Comparison of ENCODE assay signal across 15 cellular contexts in genomic region chr1:203275656-203276272, GRCh38. TPM values are rescaled to one million over a fixed set of nuclear protein-coding genes. Genes with fewer than 3 reads are reported as not detected.
DNase-seq lines count a peak whose midpoint lies in the region; ATAC-seq and TF ChIP-seq lines count a peak whose summit lies in the region.
"Had no signal": no experiment of that assay in that cellular context is flagged by ENCODE, and none has a peak within 500 bp of the region (broad histone marks: within the 10 kb centered on the region; RNA-seq: fewer than 3 reads in every experiment).

No MANE protein-coding gene starts in this region.

- H3K27ac ChIP-seq in BLaER1 treated with 17β-estradiol and CSF1 and Interleukin-3, amounts not matched to agents 10 nM and 100 nM = peak overlapping the region in 10 of 11 experiments; percentile 7 to 99 (median 80); a peak in 14 of 22 replicates
- peak overlapping the region; percentile 98 for H3K27ac ChIP-seq in OCI-LY1 (ENCODE audit: low read depth, low read length, poor library complexity, severe bottlenecking)
- peak overlapping the region in 2 of 8 donors; percentile 88 to 89 for H3K27ac ChIP-seq in spleen

- no peaks in the 10 kb centered on the region for H3K9me3 ChIP-seq in BLaER1 treated with 17β-estradiol and CSF1 and Interleukin-3, amounts not matched to agents 10 nM and 100 nM (replicated peaks in 1 of 11)
- no peaks in the 10 kb centered on the region for H3K9me3 ChIP-seq in OCI-LY1 (ENCODE audit: low read length)
- H3K9me3 ChIP-seq in spleen = no peaks in the 10 kb centered on the region

- peak overlapping the region; percentile 89 to 98 (median 94); a peak in 21 of 22 replicates for H3K4me2 ChIP-seq in BLaER1 treated with 17β-estradiol and CSF1 and Interleukin-3, amounts not matched to agents 10 nM and 100 nM
- peak overlapping the region; percentile 17; the same call in 1 of the 2 replicates for H3K4me2 ChIP-seq in OCI-LY1 (ENCODE audit: low read length)

- no peak for TF ChIP-seq POLR2A in spleen (IDR thresholded peaks at IDR 0.05)

- no peaks in the 10 kb centered on the region for H3K9me2 ChIP-seq in OCI-LY1 (ENCODE audit: low read depth, low read length)

- H3K4me1 Mint-ChIP-seq in glutamatergic neuron (ENCODE audit: low read depth, unreplicated experiment) = peaks cover 44% of the 10 kb centered on the region

- no peak for DNase-seq in glutamatergic neuron
- DNase-seq in spleen = peak; percentile 51
- DNase-seq in COR-L47 (lab: John Stamatoyannopoulos, UW) = no peak
- DNase-seq in NCI-H187 treated with DMSO at 0.1 percent for 48 hours (lab: John Stamatoyannopoulos, UW) = no peak
- DNase-seq: activated T-cell treated with anti-CD3 and anti-CD28 coated beads for 4 hours, amniotic stem cell, dermis blood vessel endothelial cell, MV-4-11 had no signal

- no peaks in the 10 kb centered on the region for H3K27me3 ChIP-seq in BLaER1 treated with 17β-estradiol and CSF1 and Interleukin-3, amounts not matched to agents 10 nM and 100 nM
- H3K27me3 ChIP-seq in OCI-LY1 (ENCODE audit: insufficient read depth, low read length) (no peaks in the 10 kb centered on the region), spleen (replicated peaks in 1 of 7) (no peaks in the 10 kb centered on the region)

- H3K27me3 Mint-ChIP-seq in glutamatergic neuron (ENCODE audit: unreplicated experiment) = peaks cover 9% of the 10 kb centered on the region

- TF ChIP-seq CTCF in OCI-LY1 (IDR thresholded peaks at IDR 0.05; ENCODE audit: low read length) (no peak), glutamatergic neuron (IDR thresholded peaks at IDR 0.05; ENCODE audit: partially characterized antibody, unreplicated experiment) (no peak), spleen (IDR thresholded peaks at IDR 0.05 in 8 of 11, conservative IDR thresholded peaks at IDR 0.05 in 3 of 11) (no peak)

- intact Hi-C loops in spleen (cut with DNase I; ENCODE audit: low total_unique reads) = no loop called here

- WGBS in spleen, 5 donors = 90 to 97% (median 91%) methylated on average over 11 of the region's 11 CpGs

- H3K36me3 ChIP-seq in BLaER1 treated with 17β-estradiol and CSF1 and Interleukin-3, amounts not matched to agents 10 nM and 100 nM = no peaks in the 10 kb centered on the region
- H3K36me3 ChIP-seq in OCI-LY1 (ENCODE audit: insufficient read depth, low read length) = no peaks in the 10 kb centered on the region
- no peaks in the 10 kb centered on the region for H3K36me3 ChIP-seq in spleen

- H3K4me3 Mint-ChIP-seq in glutamatergic neuron (ENCODE audit: unreplicated experiment) = peak overlapping the region; percentile 67
- H3K4me3 Mint-ChIP-seq: neural crest cell, WTC11 had no signal

- no peaks in the 10 kb centered on the region for H3F3A ChIP-seq in OCI-LY1 (ENCODE audit: insufficient read depth, low read length)

- H3K36me3 Mint-ChIP-seq in glutamatergic neuron (ENCODE audit: unreplicated experiment) = no peaks in the 10 kb centered on the region
- H3K36me3 Mint-ChIP-seq: WTC11 had no signal

- H3K27ac Mint-ChIP-seq in glutamatergic neuron (ENCODE audit: unreplicated experiment) = peak overlapping the region; percentile 88
- H3K27ac Mint-ChIP-seq: WTC11 had no signal

- peaks cover 96 to 100% (median 100%) of the 10 kb centered on the region in 10 experiments for H3K4me1 ChIP-seq in BLaER1 treated with 17β-estradiol and CSF1 and Interleukin-3, amounts not matched to agents 10 nM and 100 nM
- H3K4me1 ChIP-seq in OCI-LY1 (ENCODE audit: insufficient read depth, low read length, severe bottlenecking) = peaks cover 98% of the 10 kb centered on the region
- peaks cover 32 to 95% (median 72%) of the 10 kb centered on the region in 6 donors for H3K4me1 ChIP-seq in spleen

- no peaks in the 10 kb centered on the region for H3K79me2 ChIP-seq in OCI-LY1 (ENCODE audit: insufficient read depth, low read length)

- H3K9ac ChIP-seq in BLaER1 treated with 17β-estradiol and CSF1 and Interleukin-3, amounts not matched to agents 10 nM and 100 nM = peak overlapping the region in 7 of 11 experiments; percentile 14 to 87 (median 65); a peak in 7 of 22 replicates
- peak overlapping the region; percentile 46; the same call in 1 of the 2 replicates for H3K9ac ChIP-seq in OCI-LY1 (ENCODE audit: low read length)

- ATAC-seq in HG02981 (IDR thresholded peaks at IDR 0.05; ENCODE audit: unreplicated experiment) (no peak), HG03175 (IDR thresholded peaks at IDR 0.05; ENCODE audit: unreplicated experiment) (no peak)
- ATAC-seq: WTC11 had no signal

- H3K4me3 ChIP-seq in BLaER1 treated with 17β-estradiol and CSF1 and Interleukin-3, amounts not matched to agents 10 nM and 100 nM = no peak overlapping the region
- H3K4me3 ChIP-seq in OCI-LY1 (ENCODE audit: low read depth, low read length, poor library complexity, severe bottlenecking) = no peak overlapping the region
- no peak overlapping the region for H3K4me3 ChIP-seq in spleen

- H4K20me1 ChIP-seq in BLaER1 treated with 17β-estradiol and CSF1 and Interleukin-3, amounts not matched to agents 10 nM and 100 nM = no peaks in the 10 kb centered on the region
- no peaks in the 10 kb centered on the region for H4K20me1 ChIP-seq in OCI-LY1 (ENCODE audit: insufficient read depth, low read length)

- H2AFZ ChIP-seq in OCI-LY1 (ENCODE audit: low read length) = no peak overlapping the region

- H3K9me3 Mint-ChIP-seq in glutamatergic neuron (ENCODE audit: unreplicated experiment) = peaks cover 4% of the 10 kb centered on the region
- H3K9me3 Mint-ChIP-seq: neural crest cell, WTC11 had no signal

RNA-seq across cellular contexts. Expression of gene BTG2, which starts 29.6 kb away (rescaled TPM):
- total RNA-seq in glutamatergic neuron (ENCODE audit: unreplicated experiment) (88.6 TPM), spleen (100 to 1,000 TPM; 104 to 186 (median 153) TPM)
- 10 to 100 TPM; 55.5 to 93.1 (median 69.3) TPM for polyA plus RNA-seq in spleen

RNA-seq across cellular contexts. Expression of gene CHIT1, which starts 46.3 kb away (rescaled TPM):
- 0.10 TPM for total RNA-seq in glutamatergic neuron (ENCODE audit: unreplicated experiment)
- total RNA-seq in spleen = 10 to 100 TPM in 2 of 7 donors, 1 to 10 TPM in 5; 2.2 to 31.0 (median 7.8) TPM
- polyA plus RNA-seq in spleen = 100 to 1,000 TPM in 1 of 3 donors, 1 to 10 TPM in 2; 2.0 to 165 (median 2.2) TPM
- total RNA-seq: kidney epithelial cell, neural crest cell had no signal
